ENCODE assay signal across 20 cellular contexts in the genomic region with DNA sequence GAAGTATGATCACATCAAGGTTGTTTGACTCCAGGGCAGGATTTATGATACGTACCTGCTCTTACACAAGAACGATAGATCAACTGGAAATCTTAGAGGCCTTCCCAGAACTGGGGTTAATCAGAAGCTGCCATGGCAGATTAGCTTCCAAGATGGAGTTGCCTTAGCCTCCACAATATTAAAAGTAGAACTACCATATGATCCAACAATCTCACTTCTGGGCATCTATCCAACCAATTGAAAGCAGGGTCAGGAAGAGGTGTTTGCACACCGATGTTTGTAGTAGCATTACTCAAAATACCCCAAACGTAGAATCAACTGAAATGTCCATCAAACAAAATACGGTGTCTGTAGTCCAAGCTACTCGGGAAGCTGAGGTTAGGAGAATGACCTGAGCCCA. TPM values are rescaled to one million over a fixed set of nuclear protein-coding genes. Genes with fewer than 3 reads are reported as not detected.
DNase-seq lines count a peak whose midpoint lies in the region; ATAC-seq and TF ChIP-seq lines count a peak whose summit lies in the region.
"Had no signal": no experiment of that assay in that cellular context is flagged by ENCODE, and none has a peak within 500 bp of the region (broad histone marks: within the 10 kb centered on the region; RNA-seq: fewer than 3 reads in every experiment).

No MANE protein-coding gene starts in this region.

- no peak for TF ChIP-seq CTCF in CD4-positive, alpha-beta T cell (IDR thresholded peaks at IDR 0.05)
- TF ChIP-seq CTCF in upper lobe of left lung (IDR thresholded peaks at IDR 0.05), result no peak

- no peaks in the 10 kb centered on the region for H3K9me3 Mint-ChIP-seq in T-helper 1 cell treated with Interleukin-12 subunit alpha and Interleukin-12 subunit beta and Interleukin-4 antibody, amounts not matched to agents 30 μg/mL and 1 μg/mL, for 36 hours
- no peaks in the 10 kb centered on the region for H3K9me3 Mint-ChIP-seq in CD4-positive, alpha-beta T cell
- H3K9me3 Mint-ChIP-seq in activated T-helper 2 cell treated with anti-CD3 and anti-CD28 coated beads, Interferon-gamma antibody, Interleukin-2, Interleukin-4, amounts not matched to agents 10 μg/mL and 5 μg/mL and 100 μg/mL, durations not matched to agents 14 hours and 24 hours and 36 hours, result no peaks in the 10 kb centered on the region
- H3K9me3 Mint-ChIP-seq in naive B cell, result no peaks in the 10 kb centered on the region

- H3K36me3 Mint-ChIP-seq in T-helper 1 cell treated with Interleukin-12 subunit alpha and Interleukin-12 subunit beta and Interleukin-4 antibody, amounts not matched to agents 30 μg/mL and 1 μg/mL, for 36 hours (ENCODE audit: low read depth), result peaks cover 46% of the 10 kb centered on the region
- peaks cover 62% of the 10 kb centered on the region for H3K36me3 Mint-ChIP-seq in CD4-positive, alpha-beta T cell (ENCODE audit: low read depth)
- H3K36me3 Mint-ChIP-seq in activated T-helper 2 cell treated with anti-CD3 and anti-CD28 coated beads, Interferon-gamma antibody, Interleukin-2, Interleukin-4, amounts not matched to agents 10 μg/mL and 5 μg/mL and 100 μg/mL, durations not matched to agents 14 hours and 24 hours and 36 hours (ENCODE audit: low read depth), result peaks cover 82% of the 10 kb centered on the region
- H3K36me3 Mint-ChIP-seq in naive B cell, result peaks cover 19 to 20% of the 10 kb centered on the region in 2 donors

- POLR2A ChIA-PET in CD4-positive, alpha-beta T cell (lab: Charles Lee), result no interaction called here

- peaks cover 0 to 10% (median 5%) of the 10 kb centered on the region in 4 donors for H3K4me1 ChIP-seq in upper lobe of left lung
- H3K4me1 ChIP-seq: sigmoid colon, suprapubic skin had no signal

- no peak overlapping the region for H3K27ac ChIP-seq in CD4-positive, alpha-beta T cell (ENCODE audit: low read depth, low read length)
- H3K27ac ChIP-seq in upper lobe of left lung, result no peak overlapping the region
- H3K27ac ChIP-seq: sigmoid colon, suprapubic skin had no signal

- intact Hi-C loops in CD4-positive, alpha-beta T cell (cut with DNase I, micrococcal nuclease), result no loop called here
- intact Hi-C loops in activated T-helper 2 cell treated with anti-CD3 and anti-CD28 coated beads, Interferon-gamma antibody, Interleukin-2, Interleukin-4, amounts not matched to agents 10 μg/mL and 5 μg/mL and 100 μg/mL, durations not matched to agents 14 hours and 24 hours and 36 hours (cut with micrococcal nuclease), result no loop called here

- no peak for TF ChIP-seq EP300 in upper lobe of left lung (IDR thresholded peaks at IDR 0.05)

- H3K4me1 Mint-ChIP-seq in T-helper 1 cell treated with Interleukin-12 subunit alpha and Interleukin-12 subunit beta and Interleukin-4 antibody, amounts not matched to agents 30 μg/mL and 1 μg/mL, for 36 hours (ENCODE audit: low read depth), result peaks cover 21% of the 10 kb centered on the region
- peaks cover 17% of the 10 kb centered on the region for H3K4me1 Mint-ChIP-seq in CD4-positive, alpha-beta T cell (ENCODE audit: low read depth)
- peaks cover 23% of the 10 kb centered on the region for H3K4me1 Mint-ChIP-seq in activated T-helper 2 cell treated with anti-CD3 and anti-CD28 coated beads, Interferon-gamma antibody, Interleukin-2, Interleukin-4, amounts not matched to agents 10 μg/mL and 5 μg/mL and 100 μg/mL, durations not matched to agents 14 hours and 24 hours and 36 hours (ENCODE audit: low read depth)
- peaks cover 42 to 49% (median 42%) of the 10 kb centered on the region in 3 donors for H3K4me1 Mint-ChIP-seq in naive B cell

- TF ChIP-seq POLR2A in upper lobe of left lung (IDR thresholded peaks at IDR 0.05), result no peak

- peak overlapping the region; percentile 62 for H3K27ac Mint-ChIP-seq in T-helper 1 cell treated with Interleukin-12 subunit alpha and Interleukin-12 subunit beta and Interleukin-4 antibody, amounts not matched to agents 30 μg/mL and 1 μg/mL, for 36 hours
- peak overlapping the region; percentile 47 for H3K27ac Mint-ChIP-seq in CD4-positive, alpha-beta T cell
- peak overlapping the region; percentile 63 for H3K27ac Mint-ChIP-seq in activated T-helper 2 cell treated with anti-CD3 and anti-CD28 coated beads, Interferon-gamma antibody, Interleukin-2, Interleukin-4, amounts not matched to agents 10 μg/mL and 5 μg/mL and 100 μg/mL, durations not matched to agents 14 hours and 24 hours and 36 hours
- H3K27ac Mint-ChIP-seq in naive B cell, result peak overlapping the region; percentile 18 to 99 (median 74)
- H3K27ac Mint-ChIP-seq: progenitor cell of endocrine pancreas had no signal

- CTCF ChIA-PET in CD4-positive, alpha-beta T cell (lab: Charles Lee), result no interaction called here

- H3K36me3 ChIP-seq in upper lobe of left lung, result peaks cover 23 to 57% (median 31%) of the 10 kb centered on the region in 4 donors
- peaks cover 9% of the 10 kb centered on the region for H3K36me3 ChIP-seq in MG63

- no peak for ATAC-seq in CD4-positive, alpha-beta T cell (ENCODE audit: poor library complexity)
- ATAC-seq in naive B cell (ENCODE audit: low read depth in 2 of 2) (no peak), upper lobe of left lung (ENCODE audit: low FRiP score in 2 of 2) (no peak)

- H3K4me3 ChIP-seq in upper lobe of left lung, result no peak overlapping the region
- H3K4me3 ChIP-seq in MG63, result no peak overlapping the region
- H3K4me3 ChIP-seq: HAP-1, lung, sigmoid colon, suprapubic skin had no signal

- H3K27me3 Mint-ChIP-seq in T-helper 1 cell treated with Interleukin-12 subunit alpha and Interleukin-12 subunit beta and Interleukin-4 antibody, amounts not matched to agents 30 μg/mL and 1 μg/mL, for 36 hours (ENCODE audit: low read depth), result no peaks in the 10 kb centered on the region
- no peaks in the 10 kb centered on the region for H3K27me3 Mint-ChIP-seq in CD4-positive, alpha-beta T cell
- no peaks in the 10 kb centered on the region for H3K27me3 Mint-ChIP-seq in activated T-helper 2 cell treated with anti-CD3 and anti-CD28 coated beads, Interferon-gamma antibody, Interleukin-2, Interleukin-4, amounts not matched to agents 10 μg/mL and 5 μg/mL and 100 μg/mL, durations not matched to agents 14 hours and 24 hours and 36 hours (ENCODE audit: low read depth)
- H3K27me3 Mint-ChIP-seq in naive B cell, result no peaks in the 10 kb centered on the region
- H3K27me3 Mint-ChIP-seq: progenitor cell of endocrine pancreas had no signal

- DNase-seq in T-helper 1 cell, result no peak
- no peak for DNase-seq in CD4-positive, alpha-beta T cell
- no peak for DNase-seq in activated T-helper 2 cell treated with anti-CD3 and anti-CD28 coated beads, Interferon-gamma antibody, Interleukin-2, Interleukin-4, amounts not matched to agents 10 μg/mL and 5 μg/mL and 100 μg/mL, durations not matched to agents 14 hours and 24 hours and 36 hours (ENCODE audit: low spot score)
- no peak for DNase-seq in naive B cell
- DNase-seq in upper lobe of left lung, result no peak
- no peak for DNase-seq in MG63
- no peak for DNase-seq in NCI-H510A (lab: John Stamatoyannopoulos, UW)
- DNase-seq: EL, head of caudate nucleus, NCI-H1092 treated with DMSO at 0.1 percent for 48 hours, NCI-H187 treated with DMSO at 0.1 percent for 48 hours, NCI-H69, sigmoid colon had no signal

- H3K9me3 ChIP-seq in CD4-positive, alpha-beta T cell (ENCODE audit: control insufficient read depth, low read length), result no peaks in the 10 kb centered on the region
- H3K9me3 ChIP-seq in upper lobe of left lung (no peaks in the 10 kb centered on the region), MG63 (no peaks in the 10 kb centered on the region)
- H3K9me3 ChIP-seq: HAP-1, sigmoid colon, suprapubic skin had no signal

- H3K27me3 ChIP-seq in CD4-positive, alpha-beta T cell (ENCODE audit: control insufficient read depth, insufficient read depth, low read length), result no peaks in the 10 kb centered on the region
- no peaks in the 10 kb centered on the region for H3K27me3 ChIP-seq in upper lobe of left lung
- H3K27me3 ChIP-seq in MG63, result no peaks in the 10 kb centered on the region
- H3K27me3 ChIP-seq: sigmoid colon, suprapubic skin had no signal

- WGBS in upper lobe of left lung, 2 donors, result 78 to 94% methylated on average over 6 of the region's 6 CpGs

- no peak overlapping the region for H3K4me3 Mint-ChIP-seq in T-helper 1 cell treated with Interleukin-12 subunit alpha and Interleukin-12 subunit beta and Interleukin-4 antibody, amounts not matched to agents 30 μg/mL and 1 μg/mL, for 36 hours
- H3K4me3 Mint-ChIP-seq in CD4-positive, alpha-beta T cell, result no peak overlapping the region
- H3K4me3 Mint-ChIP-seq in activated T-helper 2 cell treated with anti-CD3 and anti-CD28 coated beads, Interferon-gamma antibody, Interleukin-2, Interleukin-4, amounts not matched to agents 10 μg/mL and 5 μg/mL and 100 μg/mL, durations not matched to agents 14 hours and 24 hours and 36 hours (ENCODE audit: low read depth), result no peak overlapping the region
- no peak overlapping the region for H3K4me3 Mint-ChIP-seq in naive B cell

RNA-seq across cellular contexts. Expression of a gene that starts 6.6 kb away (rescaled TPM):
- 10 to 100 TPM; 56.4 to 67.6 TPM for total RNA-seq in CD4-positive, alpha-beta T cell
- 86.2 and 87.5 TPM in 2 replicates for total RNA-seq in activated T-helper 2 cell treated with anti-CD3 and anti-CD28 coated beads, Interferon-gamma antibody, Interleukin-2, Interleukin-4, amounts not matched to agents 10 μg/mL and 5 μg/mL and 100 μg/mL, durations not matched to agents 14 hours and 24 hours and 36 hours
- 10 to 100 TPM in 2 of 6 donors, 1 to 10 TPM in 4; 3.5 to 28.7 (median 7.0) TPM for polyA plus RNA-seq in naive B cell (ENCODE audit: low read depth in 6 of 6)
- total RNA-seq in upper lobe of left lung, result 100 to 1,000 TPM in 1 of 6 donors, 10 to 100 TPM in 5; 18.4 to 259 (median 39.9) TPM
- 6.2 and 7.2 TPM in 2 replicates for total RNA-seq in MG63 (2014; rRNA removed; shearing (Covaris generic); ENCODE audit: low replicate concordance)

RNA-seq across cellular contexts. Expression of a gene that starts 8.8 kb away (rescaled TPM):
- 1 to 10 TPM; 4.6 to 5.3 TPM for total RNA-seq in CD4-positive, alpha-beta T cell
- 12.3 TPM in 2 replicates for total RNA-seq in activated T-helper 2 cell treated with anti-CD3 and anti-CD28 coated beads, Interferon-gamma antibody, Interleukin-2, Interleukin-4, amounts not matched to agents 10 μg/mL and 5 μg/mL and 100 μg/mL, durations not matched to agents 14 hours and 24 hours and 36 hours
- polyA plus RNA-seq in naive B cell (ENCODE audit: low read depth in 6 of 6), result 1 to 10 TPM in 1 of 6 donors, under 1 TPM in 4, not detected in 1; 0.53 to 1.8 (median 0.53) TPM
- 10 to 100 TPM; 15.2 to 52.4 (median 24.2) TPM for total RNA-seq in upper lobe of left lung
- not detected in 2 replicates for total RNA-seq in MG63 (2014; rRNA removed; shearing (Covaris generic); ENCODE audit: low replicate concordance)
- total RNA-seq: epithelial cell of proximal tubule had no signal

RNA-seq across cellular contexts. Expression of a gene that starts 57.0 kb away (rescaled TPM):
- total RNA-seq in CD4-positive, alpha-beta T cell, result not detected
- not detected in 2 replicates for total RNA-seq in activated T-helper 2 cell treated with anti-CD3 and anti-CD28 coated beads, Interferon-gamma antibody, Interleukin-2, Interleukin-4, amounts not matched to agents 10 μg/mL and 5 μg/mL and 100 μg/mL, durations not matched to agents 14 hours and 24 hours and 36 hours
- 10 to 100 TPM in 1 of 6 donors, 1 to 10 TPM in 5; 5.0 to 10.3 (median 8.5) TPM for polyA plus RNA-seq in naive B cell (ENCODE audit: low read depth in 6 of 6)
- not detected for total RNA-seq in upper lobe of left lung
- total RNA-seq in MG63 (2014; rRNA removed; shearing (Covaris generic); ENCODE audit: low replicate concordance), result not detected in 2 replicates
- total RNA-seq: epithelial cell of proximal tubule, lung, mucosa of gallbladder, progenitor cell of endocrine pancreas, sigmoid colon, suprapubic skin had no signal
